ENCODE assay signal across 8 cellular contexts in the genomic region with DNA sequence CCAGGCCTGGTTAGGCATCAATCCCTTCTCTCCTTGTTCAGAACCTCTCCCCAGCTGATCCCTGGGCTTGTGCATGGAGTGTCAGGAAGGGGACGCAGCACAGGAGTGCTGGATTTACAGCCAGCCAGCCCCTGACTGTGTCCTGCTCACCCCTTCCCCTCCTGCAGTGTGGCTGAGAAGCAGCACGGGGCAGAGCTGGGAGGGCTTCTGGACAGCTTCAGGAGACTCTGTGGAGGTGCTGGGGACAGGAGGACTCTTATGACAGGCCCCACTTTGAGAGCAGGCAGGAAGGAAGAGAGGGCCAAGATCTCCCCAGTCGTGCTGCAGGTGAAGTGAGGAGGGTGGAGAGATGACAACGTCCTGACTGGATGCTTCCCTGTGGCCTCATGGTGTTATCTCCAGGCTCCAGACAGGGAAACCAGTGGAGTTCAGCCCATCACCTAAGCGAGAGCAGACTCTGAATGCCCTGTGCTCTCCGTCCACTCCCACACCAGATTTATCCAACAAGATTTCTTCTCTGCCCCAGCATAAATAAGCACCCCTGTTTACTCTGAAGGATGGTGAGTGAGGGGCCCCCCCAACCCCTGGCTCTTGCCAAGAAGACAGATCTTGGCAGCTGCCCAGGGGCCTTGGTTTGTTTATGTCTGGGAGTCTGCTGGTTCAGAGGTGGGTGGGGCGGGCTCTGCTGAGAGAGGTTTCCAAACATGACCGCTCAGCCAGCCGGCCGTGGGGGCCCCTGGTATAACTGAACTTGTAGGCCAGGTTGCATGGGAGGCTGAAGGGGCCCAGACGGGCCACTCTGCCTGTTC. TPM values are rescaled to one million over a fixed set of nuclear protein-coding genes. Genes with fewer than 3 reads are reported as not detected.
DNase-seq lines count a peak whose midpoint lies in the region; ATAC-seq and TF ChIP-seq lines count a peak whose summit lies in the region.

No MANE protein-coding gene starts in this region.

- H4K8ac ChIP-seq in H9 (replicated peaks; ENCODE audit: insufficient read length, low read depth, low read length): no peak overlapping the region

- H3K18ac ChIP-seq in H9 (ENCODE audit: insufficient read length, low read depth, low read length): no peak overlapping the region

- H3K9me3 ChIP-seq in SJSA1 (replicated peaks) (no peaks in the 10 kb centered on the region), H9 (ENCODE audit: control insufficient read depth, low read depth, low read length) (no peaks in the 10 kb centered on the region)

- no peak overlapping the region for H2BK15ac ChIP-seq in H9 (ENCODE audit: low read depth, low read length)

- no peak overlapping the region for H3K56ac ChIP-seq in H9 (ENCODE audit: insufficient read length, low read depth, low read length)

- H3K27me3 ChIP-seq in SJSA1 (replicated peaks) (no peaks in the 10 kb centered on the region), H9 (ENCODE audit: insufficient read depth, low read length) (no peaks in the 10 kb centered on the region)

- H3K36me3 ChIP-seq in SJSA1: no peaks in the 10 kb centered on the region

- no CpG with 5 or more reads among the region's 11 CpGs for WGBS in H9 (ENCODE audit: extremely low coverage, insufficient read length, low lambda C conversion rate)

- DNase-seq in Caki2 (ENCODE audit: low read depth) (peak; percentile 23), SJSA1 (ENCODE audit: low read depth in 1 of 2, low spot score in 2 of 2) (peak; percentile 46 to 69), Right ventricle myocardium inferior (ENCODE audit: missing footprints) (no peak), posterior cingulate gyrus (peak; percentile 59 to 96 (median 79)), NCI-H524 (lab: John Stamatoyannopoulos, UW) (no peak), germinal center (ENCODE audit: low spot score) (no peak), H9 (no peak)

- H3K9ac ChIP-seq in H9 (ENCODE audit: extremely low read depth, insufficient read length, low read length): no peak overlapping the region

- no peak overlapping the region for H2AFZ ChIP-seq in H9 (ENCODE audit: low read length)

- H3K4me1 Mint-ChIP-seq in H9: peaks cover 18 to 35% of the 10 kb centered on the region in 2 experiments

- H3K9me3 Mint-ChIP-seq in H9: no peaks in the 10 kb centered on the region

- H3K23ac ChIP-seq in H9 (ENCODE audit: insufficient read length, low read depth, low read length): no peak overlapping the region

- no peak overlapping the region for H4K91ac ChIP-seq in H9 (ENCODE audit: insufficient read length, low read depth, low read length)

- no peak overlapping the region for H3K4me2 ChIP-seq in H9 (ENCODE audit: insufficient read depth, insufficient read length, low read length)

- intact Hi-C loops in Right ventricle myocardium inferior (cut with DNase I): no loop called here
- intact Hi-C loops in posterior cingulate gyrus (cut with DNase I): no loop called here

- no peaks in the 10 kb centered on the region; the same call in 1 of the 2 replicates for H3K27me3 Mint-ChIP-seq in H9 (ENCODE audit: low read depth)

- H2BK120ac ChIP-seq in H9 (ENCODE audit: low read depth, low read length, poor library complexity, severe bottlenecking): no peak overlapping the region

- H3K23me2 ChIP-seq in H9 (ENCODE audit: insufficient read length, low read depth, low read length, poor library complexity, severe bottlenecking): no peaks in the 10 kb centered on the region

- no peak overlapping the region for H3T11ph ChIP-seq in H9 (ENCODE audit: low read length)

- H3K4me1 ChIP-seq in SJSA1 (replicated peaks): peaks cover 21% of the 10 kb centered on the region
- no peaks in the 10 kb centered on the region for H3K4me1 ChIP-seq in H9 (ENCODE audit: insufficient read depth, low read length)

- H2BK5ac ChIP-seq in H9 (ENCODE audit: insufficient read length, low read length): no peak overlapping the region

- no peak overlapping the region for H2AK5ac ChIP-seq in H9 (ENCODE audit: insufficient read length, low read length)

- TF ChIP-seq CTCF in H9 (conservative IDR thresholded peaks at IDR 0.05): no peak

- H2BK12ac ChIP-seq in H9 (ENCODE audit: insufficient read length, low read depth, low read length): no peak overlapping the region

- peak overlapping the region in 1 of 3 experiments; percentile 30; a peak in 3 of 7 replicates for H3K27ac Mint-ChIP-seq in H9

- no peak overlapping the region for H3K4me3 ChIP-seq in SJSA1

- in situ Hi-C loops in Caki2 (cut with HindIII; ENCODE audit: low pct_unique_long_range_greater_than_20kb, low sequenced_read_pairs): no loop called here

- no peak overlapping the region for H2BK20ac ChIP-seq in H9 (ENCODE audit: low read depth, low read length, poor library complexity, severe bottlenecking)

- H3K36me3 Mint-ChIP-seq in H9 (ENCODE audit: insufficient read depth in 1 of 3, low read depth in 3 of 3): no peaks in the 10 kb centered on the region; a peak in 1 of 7 replicates

- H4K5ac ChIP-seq in H9 (ENCODE audit: insufficient read length, low read depth, low read length): no peak overlapping the region

- H3K4ac ChIP-seq in H9 (ENCODE audit: low read depth, low read length): no peak overlapping the region

- H3K79me1 ChIP-seq in H9 (ENCODE audit: insufficient read depth, low read depth, low read length, poor library complexity, severe bottlenecking): no peaks in the 10 kb centered on the region

- H4K20me1 ChIP-seq in H9 (ENCODE audit: control insufficient read depth, insufficient read depth, insufficient read length): no peaks in the 10 kb centered on the region

- H3K14ac ChIP-seq in H9 (ENCODE audit: insufficient read depth, low read length): no peak overlapping the region; the same call in 1 of the 2 replicates

- peak; percentile 6 for ATAC-seq in Right ventricle myocardium inferior
- no peak for ATAC-seq in HG02588 (IDR thresholded peaks at IDR 0.05; ENCODE audit: unreplicated experiment)

- no peak overlapping the region for H3K27ac ChIP-seq in SJSA1
- no peak overlapping the region for H3K27ac ChIP-seq in H9 (ENCODE audit: insufficient read length, low read depth, low read length)

- H3K4me3 Mint-ChIP-seq in H9: no peak overlapping the region

- H3K79me2 ChIP-seq in H9 (ENCODE audit: insufficient read depth, low read length): no peaks in the 10 kb centered on the region

RNA-seq across cellular contexts. Expression of a gene that starts 21.3 kb away (rescaled TPM):
- total RNA-seq in Caki2 (2014; rRNA removed; shearing (Covaris generic); ENCODE audit: low replicate concordance): 7.7 and 9.3 TPM in 2 replicates
- total RNA-seq in SJSA1 (2014; rRNA removed; shearing (Covaris generic)): 8.2 and 10.3 TPM in 2 replicates
- total RNA-seq in Right ventricle myocardium inferior: 1.2 TPM
- total RNA-seq in H9 (2021): 11.3 and 11.7 TPM in 2 replicates

RNA-seq across cellular contexts. Expression of a gene that starts 37.5 kb away (rescaled TPM):
- total RNA-seq in Caki2 (2014; rRNA removed; shearing (Covaris generic); ENCODE audit: low replicate concordance): 7.2 and 11.1 TPM in 2 replicates
- total RNA-seq in SJSA1 (2014; rRNA removed; shearing (Covaris generic)): 8.3 and 10.2 TPM in 2 replicates
- total RNA-seq in Right ventricle myocardium inferior: 5.2 TPM
- 7.7 and 8.5 TPM in 2 replicates for total RNA-seq in H9 (2021)

Comparison
In these comparisons a context has a peak if more than half of its experiments do, and no peak if none do; other contexts are left out.
1. DNase-seq: peak in Caki2 (single experiment), SJSA1 (2 of 2) and posterior cingulate gyrus (10 of 10); none in Right ventricle myocardium inferior (single experiment), NCI-H524 (0 of 2), germinal center (single experiment) and H9 (single experiment).